In the genomic region with DNA sequence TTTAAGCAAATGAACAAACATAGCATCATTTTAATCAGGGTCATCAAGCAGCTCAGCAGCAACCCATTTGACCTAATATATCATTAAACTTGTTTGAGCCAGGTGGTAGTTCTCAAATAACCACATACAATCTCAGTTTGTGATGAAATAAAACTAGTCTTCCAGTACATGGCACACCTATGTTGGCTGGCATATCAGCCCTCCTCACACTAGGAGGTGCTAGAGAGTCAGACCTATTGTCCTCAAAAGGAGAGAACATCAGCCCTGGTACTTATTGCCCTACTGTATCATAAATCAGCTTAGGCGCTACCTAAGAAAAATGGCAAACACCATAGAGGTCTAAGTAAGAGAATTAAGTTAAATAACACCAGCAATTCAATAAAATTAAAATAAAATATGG, we compare ENCODE assay signal across 12 cellular contexts.
DNase-seq lines count a peak whose midpoint lies in the region; ATAC-seq and TF ChIP-seq lines count a peak whose summit lies in the region.
"Had no signal": no experiment of that assay in that cellular context is flagged by ENCODE, and none has a peak within 500 bp of the region (broad histone marks: within the 10 kb centered on the region; RNA-seq: fewer than 3 reads in every experiment).

No MANE protein-coding gene starts in this region.

- H3K4me1 Mint-ChIP-seq in activated CD4-positive, alpha-beta T cell treated with anti-CD3 and anti-CD28 coated beads, Interleukin-2, amount 10 ng/mL, durations not matched to agents 24 days and 14 days = no peaks in the 10 kb centered on the region
- H3K4me1 Mint-ChIP-seq in WTC11 (peaks cover 5% of the 10 kb centered on the region), nephron progenitor cell (peaks cover 5% of the 10 kb centered on the region)
- H3K4me1 Mint-ChIP-seq: activated naive CD8-positive, alpha-beta T cell treated with anti-CD3 and anti-CD28 coated beads, Interleukin-2, amount 50 U/mL, for 24 hours; B cell had no signal

- TF ChIP-seq CTCF in WTC11 (IDR thresholded peaks at IDR 0.05) (no peak), nephron progenitor cell (IDR thresholded peaks at IDR 0.05) (peak; percentile 14)

- H3F3A ChIP-seq in GM23248 (ENCODE audit: insufficient read depth) = no peaks in the 10 kb centered on the region

- no peak overlapping the region for H2AFZ ChIP-seq in GM23248

- H3K9me3 ChIP-seq in GM23248 (ENCODE audit: low read depth) = no peaks in the 10 kb centered on the region

- peak; percentile 32 for DNase-seq in activated CD4-positive, alpha-beta T cell treated with anti-CD3 and anti-CD28 coated beads for 48 hours
- DNase-seq in activated CD4-positive, alpha-beta T cell treated with anti-CD3 and anti-CD28 coated beads, Interleukin-2, amount 10 ng/mL, durations not matched to agents 24 days and 14 days = no peak
- peak; percentile 32 for DNase-seq in HT-29 (ENCODE audit: low spot score)
- peak; percentile 31 for DNase-seq in WTC11 (ENCODE audit: low spot score)
- no peak for DNase-seq in nephron progenitor cell
- DNase-seq in central memory CD4-positive, alpha-beta T cell = no peak
- no peak for DNase-seq in GM23248
- no peak for DNase-seq in HPDE6-E6E7 (ENCODE audit: extremely low spot score)
- DNase-seq: activated CD4-positive, alpha-beta T cell treated with anti-CD3 and anti-CD28 coated beads for 1 hour; activated naive CD8-positive, alpha-beta T cell treated with anti-CD3 and anti-CD28 coated beads, Interleukin-2, amount 50 U/mL, for 24 hours had no signal

- POLR2A ChIA-PET in WTC11 (lab: Charles Lee) = no interaction called here

- H3K4me1 ChIP-seq in GM23248 (ENCODE audit: insufficient read depth) = peaks cover 5% of the 10 kb centered on the region; the same call in 1 of the 2 replicates

- no peaks in the 10 kb centered on the region for H4K20me1 ChIP-seq in GM23248 (ENCODE audit: insufficient read depth)

- H3K9me2 ChIP-seq in GM23248 (ENCODE audit: insufficient read depth) = no peaks in the 10 kb centered on the region

- H3K27me3 ChIP-seq in GM23248 (replicated peaks; ENCODE audit: insufficient read depth) = no peaks in the 10 kb centered on the region

- H3K27me3 Mint-ChIP-seq in activated CD4-positive, alpha-beta T cell treated with anti-CD3 and anti-CD28 coated beads, Interleukin-2, amount 10 ng/mL, durations not matched to agents 24 days and 14 days = peaks cover 16% of the 10 kb centered on the region
- no peaks in the 10 kb centered on the region for H3K27me3 Mint-ChIP-seq in WTC11 (ENCODE audit: low read depth)
- H3K27me3 Mint-ChIP-seq in nephron progenitor cell (ENCODE audit: low read depth, poor library complexity) = peaks cover 3% of the 10 kb centered on the region

- no peak overlapping the region for H3K27ac Mint-ChIP-seq in activated CD4-positive, alpha-beta T cell treated with anti-CD3 and anti-CD28 coated beads, Interleukin-2, amount 10 ng/mL, durations not matched to agents 24 days and 14 days
- H3K27ac Mint-ChIP-seq in WTC11 (no peak overlapping the region), nephron progenitor cell (no peak overlapping the region)
- H3K27ac Mint-ChIP-seq: activated naive CD8-positive, alpha-beta T cell treated with anti-CD3 and anti-CD28 coated beads, Interleukin-2, amount 50 U/mL, for 24 hours; B cell; nephron had no signal

- intact Hi-C loops in activated CD4-positive, alpha-beta T cell treated with anti-CD3 and anti-CD28 coated beads, Interleukin-2, amount 10 ng/mL, durations not matched to agents 24 days and 14 days (cut with micrococcal nuclease) = no loop called here

- H3K4me3 Mint-ChIP-seq in activated CD4-positive, alpha-beta T cell treated with anti-CD3 and anti-CD28 coated beads, Interleukin-2, amount 10 ng/mL, durations not matched to agents 24 days and 14 days = no peak overlapping the region
- H3K4me3 Mint-ChIP-seq in WTC11 (no peak overlapping the region), nephron progenitor cell (no peak overlapping the region)
- H3K4me3 Mint-ChIP-seq: activated naive CD8-positive, alpha-beta T cell treated with anti-CD3 and anti-CD28 coated beads, Interleukin-2, amount 50 U/mL, for 24 hours; B cell; nephron had no signal

- no peak overlapping the region for H3K4me2 ChIP-seq in GM23248 (ENCODE audit: unreplicated experiment)

- WGBS in GM23248 (ENCODE audit: low coverage in 1 of 2, low lambda C conversion rate in 2 of 2, missing lambda C conversion rate in 2 of 2), 2 experiments = 94 to 100% methylated on average over 1 of the region's 1 CpG

- ATAC-seq in WTC11 = peak; percentile 83
- ATAC-seq: activated naive CD8-positive, alpha-beta T cell treated with anti-CD3 and anti-CD28 coated beads, Interleukin-2, amount 50 U/mL, for 24 hours had no signal

- no peaks in the 10 kb centered on the region for H3K36me3 ChIP-seq in GM23248 (ENCODE audit: low read depth)

- H3K27ac ChIP-seq in GM23248 = no peak overlapping the region

- H3K9ac ChIP-seq in GM23248 = no peak overlapping the region

- H3K79me2 ChIP-seq in GM23248 (ENCODE audit: insufficient read depth) = no peaks in the 10 kb centered on the region

- H3K36me3 Mint-ChIP-seq in activated CD4-positive, alpha-beta T cell treated with anti-CD3 and anti-CD28 coated beads, Interleukin-2, amount 10 ng/mL, durations not matched to agents 24 days and 14 days (ENCODE audit: low read depth) = peaks cover 2% of the 10 kb centered on the region
- no peaks in the 10 kb centered on the region for H3K36me3 Mint-ChIP-seq in WTC11
- H3K36me3 Mint-ChIP-seq in nephron progenitor cell (ENCODE audit: low read depth) = no peaks in the 10 kb centered on the region

- in situ Hi-C loops in GM23248 (cut with MboI) = loop anchor here (25.0 kb wide), 1 partner anchor 932 kb away; no protein-coding TSS in a partner anchor

- CTCF ChIA-PET in WTC11 (lab: Charles Lee) = interaction anchor here (0.7 to 1.8 kb wide), 2 partner anchors 91 to 158 kb away, joined by 4 to 6 read pairs; no protein-coding TSS in a partner anchor

- peaks cover 9% of the 10 kb centered on the region for H3K9me3 Mint-ChIP-seq in activated CD4-positive, alpha-beta T cell treated with anti-CD3 and anti-CD28 coated beads, Interleukin-2, amount 10 ng/mL, durations not matched to agents 24 days and 14 days
- H3K9me3 Mint-ChIP-seq in WTC11 (peaks cover 10% of the 10 kb centered on the region), nephron progenitor cell (no peaks in the 10 kb centered on the region)
- H3K9me3 Mint-ChIP-seq: nephron had no signal

- no peak overlapping the region for H3K4me3 ChIP-seq in GM23248

TF ChIP-seq in WTC11, 78 proteins besides CTCF, POLR2A, EP300 and RAD21 (continues in another document):
- TF ChIP-seq USF2 (CRISPR knock-in tag; IDR thresholded peaks at IDR 0.05) (no peak), CBFB (CRISPR knock-in tag; IDR thresholded peaks at IDR 0.05; ENCODE audit: low read depth) (no peak), ZNF263 (CRISPR knock-in tag; IDR thresholded peaks at IDR 0.05; ENCODE audit: low read depth) (no peak), ZNF423 (CRISPR knock-in tag; IDR thresholded peaks at IDR 0.05) (no peak), TEAD1 (CRISPR knock-in tag; IDR thresholded peaks at IDR 0.05) (no peak), ATF3 (CRISPR knock-in tag; conservative IDR thresholded peaks at IDR 0.05) (no peak)
- TF ChIP-seq, protein P1, sequence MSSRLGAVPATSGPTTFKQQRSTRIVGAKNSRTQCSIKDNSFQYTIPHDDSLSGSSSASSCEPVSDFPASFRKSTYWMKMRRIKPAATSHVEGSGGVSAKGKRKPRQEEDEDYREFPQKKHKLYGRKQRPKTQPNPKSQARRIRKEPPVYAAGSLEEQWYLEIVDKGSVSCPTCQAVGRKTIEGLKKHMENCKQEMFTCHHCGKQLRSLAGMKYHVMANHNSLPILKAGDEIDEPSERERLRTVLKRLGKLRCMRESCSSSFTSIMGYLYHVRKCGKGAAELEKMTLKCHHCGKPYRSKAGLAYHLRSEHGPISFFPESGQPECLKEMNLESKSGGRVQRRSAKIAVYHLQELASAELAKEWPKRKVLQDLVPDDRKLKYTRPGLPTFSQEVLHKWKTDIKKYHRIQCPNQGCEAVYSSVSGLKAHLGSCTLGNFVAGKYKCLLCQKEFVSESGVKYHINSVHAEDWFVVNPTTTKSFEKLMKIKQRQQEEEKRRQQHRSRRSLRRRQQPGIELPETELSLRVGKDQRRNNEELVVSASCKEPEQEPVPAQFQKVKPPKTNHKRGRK (CRISPR knock-in tag; IDR thresholded peaks at IDR 0.05; ENCODE audit: borderline replicate concordance) = no peak
- TF ChIP-seq, protein P2, sequence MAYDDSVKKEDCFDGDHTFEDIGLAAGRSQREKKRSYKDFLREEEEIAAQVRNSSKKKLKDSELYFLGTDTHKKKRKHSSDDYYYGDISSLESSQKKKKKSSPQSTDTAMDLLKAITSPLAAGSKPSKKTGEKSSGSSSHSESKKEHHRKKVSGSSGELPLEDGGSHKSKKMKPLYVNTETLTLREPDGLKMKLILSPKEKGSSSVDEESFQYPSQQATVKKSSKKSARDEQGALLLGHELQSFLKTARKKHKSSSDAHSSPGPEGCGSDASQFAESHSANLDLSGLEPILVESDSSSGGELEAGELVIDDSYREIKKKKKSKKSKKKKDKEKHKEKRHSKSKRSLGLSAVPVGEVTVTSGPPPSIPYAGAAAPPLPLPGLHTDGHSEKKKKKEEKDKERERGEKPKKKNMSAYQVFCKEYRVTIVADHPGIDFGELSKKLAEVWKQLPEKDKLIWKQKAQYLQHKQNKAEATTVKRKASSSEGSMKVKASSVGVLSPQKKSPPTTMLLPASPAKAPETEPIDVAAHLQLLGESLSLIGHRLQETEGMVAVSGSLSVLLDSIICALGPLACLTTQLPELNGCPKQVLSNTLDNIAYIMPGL (CRISPR knock-in tag; IDR thresholded peaks at IDR 0.05) = no peak
- TF ChIP-seq, protein P3, sequence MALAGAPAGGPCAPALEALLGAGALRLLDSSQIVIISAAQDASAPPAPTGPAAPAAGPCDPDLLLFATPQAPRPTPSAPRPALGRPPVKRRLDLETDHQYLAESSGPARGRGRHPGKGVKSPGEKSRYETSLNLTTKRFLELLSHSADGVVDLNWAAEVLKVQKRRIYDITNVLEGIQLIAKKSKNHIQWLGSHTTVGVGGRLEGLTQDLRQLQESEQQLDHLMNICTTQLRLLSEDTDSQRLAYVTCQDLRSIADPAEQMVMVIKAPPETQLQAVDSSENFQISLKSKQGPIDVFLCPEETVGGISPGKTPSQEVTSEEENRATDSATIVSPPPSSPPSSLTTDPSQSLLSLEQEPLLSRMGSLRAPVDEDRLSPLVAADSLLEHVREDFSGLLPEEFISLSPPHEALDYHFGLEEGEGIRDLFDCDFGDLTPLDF (CRISPR knock-in tag; IDR thresholded peaks at IDR 0.05) = no peak

Comparison
In these comparisons a context has a peak if more than half of its experiments do, and no peak if none do; other contexts are left out.
1. DNase-seq: peak in activated CD4-positive, alpha-beta T cell treated with anti-CD3 and anti-CD28 coated beads for 48 hours (single experiment), HT-29 (single experiment) and WTC11 (single experiment); none in activated CD4-positive, alpha-beta T cell treated with anti-CD3 and anti-CD28 coated beads, Interleukin-2, amount 10 ng/mL, durations not matched to agents 24 days and 14 days (single experiment), nephron progenitor cell (single experiment), central memory CD4-positive, alpha-beta T cell (single experiment), GM23248 (single experiment) and HPDE6-E6E7 (single experiment).